Comparison of ENCODE assay signal across 1 cellular context in genomic region chr15:62908341-62908740, GRCh38.
TF ChIP-seq lines count a peak whose summit lies in the region.
"Not testable (repeated sequence)": the region's sequence is repeated elsewhere in the genome, so short reads cannot be mapped to it uniquely, and the experiment has no call there.

No MANE protein-coding gene starts in this region.

TF ChIP-seq in HepG2, 621 proteins besides CTCF, POLR2A, EP300 and RAD21 (continued from another document):
- TF ChIP-seq ARID5B (CRISPR knock-in tag; IDR thresholded peaks at IDR 0.05) (peak; percentile 44; the same call in 1 of the 2 replicates), RARA (CRISPR knock-in tag; IDR thresholded peaks at IDR 0.05) (peak; percentile 73), CHD4 (IDR thresholded peaks at IDR 0.05; ENCODE audit: borderline replicate concordance, low read length) (peak; percentile 71; the same call in 1 of the 2 replicates), SOX5 (CRISPR knock-in tag; IDR thresholded peaks at IDR 0.05; ENCODE audit: borderline replicate concordance) (peak; percentile 73; the same call in 1 of the 2 replicates), SOX13 (CRISPR knock-in tag; conservative IDR thresholded peaks at IDR 0.05 in 1 of 2, IDR thresholded peaks at IDR 0.05 in 1 of 2) (peak in 1 of 2 experiments; percentile 79; a peak in 2 of 4 replicates), SOX6 (CRISPR knock-in tag; IDR thresholded peaks at IDR 0.05) (peak; percentile 33; the same call in 1 of the 2 replicates), NR2F6 (IDR thresholded peaks at IDR 0.05) (peak; percentile 62), NR2F6 (CRISPR knock-in tag; IDR thresholded peaks at IDR 0.05) (peak; percentile 76; the same call in 1 of the 2 replicates)
- not testable (repeated sequence) for TF ChIP-seq SOX13, SOX6 (IDR thresholded peaks at IDR 0.05)
